23 cellular contexts compared by ENCODE assay signal in the genomic region with DNA sequence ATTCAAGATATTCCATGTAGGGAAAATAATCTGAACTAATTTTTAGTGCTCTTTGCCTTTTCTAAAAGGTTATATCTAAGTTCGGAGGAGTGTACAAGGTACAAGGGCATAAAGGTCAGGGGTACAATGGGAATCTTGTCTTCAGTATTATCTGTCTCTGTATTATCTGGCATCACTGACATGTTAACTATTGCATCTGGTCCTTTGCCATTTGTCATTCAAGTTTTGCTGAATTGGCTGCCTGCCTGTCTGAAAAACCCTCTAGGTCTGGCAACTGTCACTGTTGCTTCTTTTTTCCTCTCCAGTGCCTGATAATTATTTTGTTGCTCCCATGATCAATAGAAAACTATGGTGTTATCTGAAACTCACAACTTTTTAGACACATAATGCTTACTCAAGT.
"Had no signal": no experiment of that assay in that cellular context is flagged by ENCODE, and none has a peak within 500 bp of the region (broad histone marks: within the 10 kb centered on the region; RNA-seq: fewer than 3 reads in every experiment).

No MANE protein-coding gene starts in this region.

- ATAC-seq: activated CD8-positive, alpha-beta T cell treated with anti-CD3 and anti-CD28 coated beads, Interleukin-2, amount 10 ng/mL, durations not matched to agents 7 days and 5 days; PC-3; T-helper 17 cell; WTC11 had no signal

- DNase-seq: activated CD4-positive, alpha-beta T cell treated with anti-CD3 and anti-CD28 coated beads for 48 hours; activated CD4-positive, alpha-beta T cell treated with anti-CD3 and anti-CD28 coated beads, Interleukin-2, amount 50 U/mL, for 4 hours; activated CD4-positive, CD25-positive, alpha-beta regulatory T cell treated with anti-CD3 and anti-CD28 coated beads, Interleukin-2, amount 50 U/mL, for 72 hours; activated CD8-positive, alpha-beta memory T cell treated with anti-CD3 and anti-CD28 coated beads, Interleukin-2, amount 50 U/mL, for 48 hours; activated CD8-positive, alpha-beta T cell treated with anti-CD3 and anti-CD28 coated beads, Interleukin-2, amount 10 ng/mL, durations not matched to agents 7 days and 5 days; activated effector memory CD4-positive, alpha-beta T cell treated with Interleukin-2 at 50 U/mL for 16 hours; activated naive CD4-positive, alpha-beta T cell; activated T-cell treated with anti-CD3 and anti-CD28 coated beads, Interleukin-2, amount 50 U/mL, for 24 hours; aorta; central memory CD4-positive, alpha-beta T cell; Kasumi-1; NCI-H1092; NCI-H1436; NCI-H187 treated with DMSO at 0.1 percent for 48 hours; NCI-H2081 treated with DMSO at 0.1 percent for 48 hours; NCI-H345; NCI-H510A; NCI-H526 treated with DMSO at 0.1 percent for 48 hours; PC-3; SHP77; T-helper 17 cell; T-helper 9 cell had no signal
